In the genomic region with DNA sequence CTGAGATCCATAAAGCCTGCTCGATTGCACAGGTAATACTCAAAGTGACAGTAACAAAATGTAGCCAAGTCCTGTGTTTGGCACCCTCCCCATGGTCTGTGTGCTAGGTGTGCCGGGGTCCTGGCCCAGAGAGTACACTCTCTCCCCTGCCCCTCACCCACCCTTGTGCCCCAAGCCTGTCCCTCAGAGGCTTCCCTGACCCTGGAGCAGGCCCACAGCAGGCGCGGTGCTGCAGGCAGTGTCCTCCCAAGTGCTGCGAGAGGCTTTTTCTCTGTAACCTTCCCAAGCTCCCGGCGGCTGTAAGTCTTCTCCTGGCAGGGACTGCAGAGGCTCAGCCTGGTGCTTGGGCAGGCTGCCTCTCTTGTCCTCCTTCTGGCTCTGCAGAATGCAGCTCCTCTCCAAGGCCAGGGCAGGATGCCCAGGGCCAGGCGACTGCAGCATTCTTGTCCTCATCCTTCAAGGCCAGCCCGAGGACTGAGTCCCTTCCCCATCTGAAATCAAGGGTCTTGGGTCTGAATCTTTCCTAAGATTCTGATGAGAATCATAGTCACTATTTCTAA, we compare ENCODE assay signal across 21 cellular contexts. TPM values are rescaled to one million over a fixed set of nuclear protein-coding genes. Genes with fewer than 3 reads are reported as not detected.
DNase-seq lines count a peak whose midpoint lies in the region; ATAC-seq and TF ChIP-seq lines count a peak whose summit lies in the region.
"Had no signal": no experiment of that assay in that cellular context is flagged by ENCODE, and none has a peak within 500 bp of the region (broad histone marks: within the 10 kb centered on the region; RNA-seq: fewer than 3 reads in every experiment).

No MANE protein-coding gene starts in this region.

- no peaks in the 10 kb centered on the region for H3K9me3 Mint-ChIP-seq in neural progenitor cell
- H3K9me3 Mint-ChIP-seq: CD14-positive monocyte, GM23338, IgD-negative memory B cell had no signal

- H3K4me1 ChIP-seq in right atrium auricular region (no peaks in the 10 kb centered on the region), neural progenitor cell (peaks cover 12% of the 10 kb centered on the region)

- H3K36me3 Mint-ChIP-seq in neural progenitor cell: no peaks in the 10 kb centered on the region
- H3K36me3 Mint-ChIP-seq: CD14-positive monocyte, IgD-negative memory B cell had no signal

- peaks cover 27% of the 10 kb centered on the region for H3K4me1 Mint-ChIP-seq in neural progenitor cell

- no peaks in the 10 kb centered on the region for H3K79me2 ChIP-seq in neural progenitor cell (ENCODE audit: low read depth)

- intact Hi-C loops in Right ventricle myocardium inferior (cut with DNase I): no loop called here

- ATAC-seq in Right ventricle myocardium inferior (peak; percentile 41), GM21786 (IDR thresholded peaks at IDR 0.05; ENCODE audit: unreplicated experiment) (no peak)
- ATAC-seq: GM12878, GM23338 had no signal

- H3K27ac ChIP-seq in right atrium auricular region: no peak overlapping the region
- no peak overlapping the region for H3K27ac ChIP-seq in neural progenitor cell
- no peak overlapping the region for H3K27ac ChIP-seq in substantia nigra (ENCODE audit: low read depth, low read length, poor library complexity, severe bottlenecking)
- no peak overlapping the region for H3K27ac ChIP-seq in brain microvascular endothelial cell

- no peaks in the 10 kb centered on the region for H3K27me3 ChIP-seq in right atrium auricular region
- no peaks in the 10 kb centered on the region for H3K27me3 ChIP-seq in neural progenitor cell
- H3K27me3 ChIP-seq in brain microvascular endothelial cell (replicated peaks): no peaks in the 10 kb centered on the region

- no peak overlapping the region for H3K4me2 ChIP-seq in neural progenitor cell
- H3K4me2 ChIP-seq: GM23338 had no signal

- peak overlapping the region; percentile 50 for H2AFZ ChIP-seq in neural progenitor cell (replicated peaks)
- H2AFZ ChIP-seq: GM23338 had no signal

- no peak overlapping the region for H3K9ac ChIP-seq in neural progenitor cell

- no peak for DNase-seq in Right ventricle myocardium inferior (ENCODE audit: missing footprints)
- no peak for DNase-seq in right atrium auricular region (ENCODE audit: low spot score)
- peak; percentile 38 for DNase-seq in globus pallidus (ENCODE audit: low spot score)
- no peak for DNase-seq in neural progenitor cell (ENCODE audit: low spot score)
- DNase-seq in substantia nigra (lab: John Stamatoyannopoulos, UW): peak in 33 of 49 donors; percentile 4 to 85 (median 40)
- no peak for DNase-seq in brain microvascular endothelial cell
- DNase-seq in UCSD-AML1 (lab: John Stamatoyannopoulos, UW; ENCODE audit: unreplicated experiment): no peak
- DNase-seq: 8988T, COR-L47, DMS53, NCI-H1930, NCI-H2171 treated with DMSO at 0.1 percent for 48 hours, NCI-H510A, NCI-H82 had no signal

- H3K4me3 ChIP-seq in right atrium auricular region: no peak overlapping the region
- no peak overlapping the region for H3K4me3 ChIP-seq in neural progenitor cell
- no peak overlapping the region for H3K4me3 ChIP-seq in brain microvascular endothelial cell (ENCODE audit: low read depth, low read length)
- H3K4me3 ChIP-seq: GM12878, GM23338 had no signal

- H3K27me3 Mint-ChIP-seq in neural progenitor cell (ENCODE audit: insufficient read depth, low read depth): no peaks in the 10 kb centered on the region
- H3K27me3 Mint-ChIP-seq: IgD-negative memory B cell had no signal

- H3K36me3 ChIP-seq in right atrium auricular region (no peaks in the 10 kb centered on the region), neural progenitor cell (no peaks in the 10 kb centered on the region), brain microvascular endothelial cell (replicated peaks) (no peaks in the 10 kb centered on the region)

- H3K4me3 Mint-ChIP-seq in neural progenitor cell: no peak overlapping the region
- H3K4me3 Mint-ChIP-seq: CD14-positive monocyte, GM23338 had no signal

- H4K20me1 ChIP-seq in neural progenitor cell (ENCODE audit: low read depth): no peaks in the 10 kb centered on the region

- peaks cover 16% of the 10 kb centered on the region for H3F3A ChIP-seq in neural progenitor cell (ENCODE audit: low read depth)

- H3K9me3 ChIP-seq in right atrium auricular region: no peaks in the 10 kb centered on the region
- H3K9me3 ChIP-seq in neural progenitor cell (ENCODE audit: low read depth): no peaks in the 10 kb centered on the region

- H3K27ac Mint-ChIP-seq in neural progenitor cell: peak overlapping the region; percentile 86
- H3K27ac Mint-ChIP-seq: CD14-positive monocyte, GM23338, IgD-negative memory B cell had no signal

- TF ChIP-seq CTCF in right atrium auricular region (IDR thresholded peaks at IDR 0.05): no peak
- TF ChIP-seq CTCF in neural progenitor cell (IDR thresholded peaks at IDR 0.05): no peak
- no peak for TF ChIP-seq CTCF in brain microvascular endothelial cell (IDR thresholded peaks at IDR 0.05; ENCODE audit: low read depth, low read length, missing control alignments)

- in situ Hi-C loops in brain microvascular endothelial cell (cut with HindIII; ENCODE audit: low pct_ligation_motif_present, low sequenced_read_pairs): no loop called here

RNA-seq across cellular contexts. Expression of a gene that starts 15.9 kb away (rescaled TPM):
- total RNA-seq in Right ventricle myocardium inferior (not detected), right atrium auricular region (not detected), neural progenitor cell (ENCODE audit: low replicate concordance) (not detected in 2 replicates)
- total RNA-seq: GM12878, GM23338, HT-29, LHCN-M2 had no signal

RNA-seq across cellular contexts. Expression of a gene that starts 25.8 kb away (rescaled TPM):
- total RNA-seq in Right ventricle myocardium inferior: 0.27 TPM
- total RNA-seq in right atrium auricular region: under 1 TPM; 0.22 to 0.28 TPM
- 0.31 and 0.43 TPM in 2 replicates for total RNA-seq in neural progenitor cell (ENCODE audit: low replicate concordance)
- total RNA-seq: HT-29 had no signal

Comparison
In these comparisons a context has a peak if more than half of its experiments do, and no peak if none do; other contexts are left out.
1. DNase-seq: peak in globus pallidus (single experiment) and substantia nigra (33 of 49); none in Right ventricle myocardium inferior (single experiment), right atrium auricular region (single experiment), neural progenitor cell (single experiment), brain microvascular endothelial cell (single experiment) and UCSD-AML1 (single experiment).